Comparison of ENCODE assay signal across 22 cellular contexts in the genomic region with DNA sequence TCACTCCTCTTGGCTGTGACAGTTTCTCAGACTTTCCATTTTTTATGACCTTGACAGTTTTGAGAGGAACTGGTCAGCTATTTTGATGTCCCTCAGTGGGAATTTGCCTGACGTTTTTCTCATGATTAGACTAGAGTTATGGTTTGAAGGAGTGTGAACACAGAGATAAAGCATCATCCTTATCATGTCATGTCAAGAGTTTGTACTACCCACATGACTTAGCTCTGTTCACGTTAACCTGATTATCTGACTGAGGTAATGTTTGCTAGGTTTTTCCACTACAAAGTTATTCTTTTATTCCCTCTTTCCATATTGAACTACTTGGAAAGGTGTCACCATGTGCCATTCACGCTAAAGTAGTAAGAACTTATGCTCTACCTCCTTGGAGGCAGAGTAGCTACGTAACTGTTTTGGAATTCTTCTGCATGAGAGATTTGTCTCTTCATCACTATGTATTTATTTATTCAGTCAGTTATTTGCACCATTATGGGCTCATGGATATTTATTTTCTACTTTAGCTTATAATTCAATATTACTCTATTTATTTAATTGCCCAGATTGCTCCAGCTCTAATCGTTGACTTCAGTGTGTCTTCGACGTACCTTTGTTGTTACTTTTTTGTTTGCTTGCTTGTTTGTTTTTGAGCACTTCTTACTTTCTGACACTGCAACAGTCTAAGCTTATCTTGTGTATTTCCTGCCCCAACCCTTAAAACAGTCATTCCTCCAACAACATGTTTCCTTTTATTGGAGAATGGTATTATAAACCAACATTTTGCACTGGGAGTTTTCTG. TPM values are rescaled to one million over a fixed set of nuclear protein-coding genes. Genes with fewer than 3 reads are reported as not detected.
"Had no signal": no experiment of that assay in that cellular context is flagged by ENCODE, and none has a peak within 500 bp of the region (broad histone marks: within the 10 kb centered on the region; RNA-seq: fewer than 3 reads in every experiment).

No MANE protein-coding gene starts in this region.

- H3K36me3 Mint-ChIP-seq: activated CD4-positive, alpha-beta memory T cell treated with anti-CD3 and anti-CD28 coated beads for 36 hours; activated naive CD8-positive, alpha-beta T cell treated with anti-CD3 and anti-CD28 coated beads, Interleukin-2, amount 10 ng/mL, durations not matched to agents 7 days and 5 days; immature natural killer cell; natural killer cell had no signal

- H3K9me3 Mint-ChIP-seq: activated B cell treated with CpG ODN at 0.5 μM for 24 hours; activated CD4-positive, alpha-beta memory T cell treated with anti-CD3 and anti-CD28 coated beads for 36 hours; activated naive CD4-positive, alpha-beta T cell treated with anti-CD3 and anti-CD28 coated beads for 36 hours; activated naive CD8-positive, alpha-beta T cell treated with anti-CD3 and anti-CD28 coated beads, Interleukin-2, amount 10 ng/mL, durations not matched to agents 7 days and 5 days; activated T-cell treated with anti-CD3 and anti-CD28 coated beads, Interleukin-2, amount 50 U/mL, for 72 hours; natural killer cell; stimulated activated naive CD8-positive, alpha-beta T cell treated with anti-CD3 and anti-CD28 coated beads, Interleukin-15, Interleukin-2, amounts not matched to agents 100 ng/mL and 50 ng/mL, for 24 hours had no signal

- FAIRE-seq: TTC549 had no signal

- H3K4me1 ChIP-seq: thyroid gland had no signal

- H3K27ac Mint-ChIP-seq: activated B cell treated with CpG ODN at 0.5 μM for 24 hours; activated CD4-positive, alpha-beta memory T cell treated with anti-CD3 and anti-CD28 coated beads for 36 hours; activated naive CD4-positive, alpha-beta T cell treated with anti-CD3 and anti-CD28 coated beads for 36 hours; activated naive CD8-positive, alpha-beta T cell treated with anti-CD3 and anti-CD28 coated beads, Interleukin-2, amount 10 ng/mL, durations not matched to agents 7 days and 5 days; activated T-cell treated with anti-CD3 and anti-CD28 coated beads, Interleukin-2, amount 50 U/mL, for 72 hours; immature natural killer cell; natural killer cell; progenitor cell of endocrine pancreas; stimulated activated naive CD8-positive, alpha-beta T cell treated with anti-CD3 and anti-CD28 coated beads, Interleukin-15, Interleukin-2, amounts not matched to agents 100 ng/mL and 50 ng/mL, for 24 hours had no signal

- H3K4me3 ChIP-seq: hepatocyte, thyroid gland had no signal

- H3K36me3 ChIP-seq: thyroid gland had no signal

- H3K9me3 ChIP-seq: thyroid gland had no signal

- H3K27me3 ChIP-seq: hepatocyte, thyroid gland had no signal

- H3K4me3 Mint-ChIP-seq: activated B cell treated with CpG ODN at 0.5 μM for 24 hours; activated CD4-positive, alpha-beta memory T cell treated with anti-CD3 and anti-CD28 coated beads for 36 hours; activated naive CD4-positive, alpha-beta T cell treated with anti-CD3 and anti-CD28 coated beads for 36 hours; activated naive CD8-positive, alpha-beta T cell treated with anti-CD3 and anti-CD28 coated beads, Interleukin-2, amount 10 ng/mL, durations not matched to agents 7 days and 5 days; activated T-cell treated with anti-CD3 and anti-CD28 coated beads, Interleukin-2, amount 50 U/mL, for 72 hours; immature natural killer cell; natural killer cell; stimulated activated naive CD8-positive, alpha-beta T cell treated with anti-CD3 and anti-CD28 coated beads, Interleukin-15, Interleukin-2, amounts not matched to agents 100 ng/mL and 50 ng/mL, for 24 hours had no signal

- H3K27ac ChIP-seq: hepatocyte, thyroid gland had no signal

- H3K27me3 Mint-ChIP-seq: progenitor cell of endocrine pancreas had no signal

- DNase-seq: activated B cell treated with CpG ODN at 0.5 μM for 24 hours; activated CD4-positive, alpha-beta memory T cell treated with anti-CD3 and anti-CD28 coated beads for 36 hours; activated CD4-positive, alpha-beta T cell treated with anti-CD3 and anti-CD28 coated beads for 48 hours; activated effector memory CD4-positive, alpha-beta T cell treated with Interleukin-2 at 50 U/mL for 16 hours; activated naive CD4-positive, alpha-beta T cell treated with anti-CD3 and anti-CD28 coated beads for 36 hours; activated naive CD8-positive, alpha-beta T cell treated with anti-CD3 and anti-CD28 coated beads, Interleukin-2, amount 10 ng/mL, durations not matched to agents 7 days and 5 days; activated T-cell treated with anti-CD3 and anti-CD28 coated beads, Interleukin-2, amount 50 U/mL, for 72 hours; amygdala; foreskin fibroblast; immature natural killer cell; midbrain; natural killer cell; retina; stimulated activated CD4-positive, alpha-beta T cell treated with anti-CD3 and anti-CD28 coated beads, Interleukin-12 subunit alpha, Interleukin-12 subunit beta, amount 100 ng/mL, for 4 hours; stimulated activated CD4-positive, alpha-beta T cell treated with anti-CD3 and anti-CD28 coated beads, Interleukin-4, amount 100 ng/mL, for 4 hours; substantia nigra; thyroid gland had no signal

- H3K4me1 Mint-ChIP-seq: activated B cell treated with CpG ODN at 0.5 μM for 24 hours, immature natural killer cell, natural killer cell had no signal

RNA-seq across cellular contexts. Expression of gene CPED1, which starts 50.4 kb away (rescaled TPM):
- total RNA-seq: activated CD4-positive, alpha-beta memory T cell treated with anti-CD3 and anti-CD28 coated beads for 36 hours; activated naive CD4-positive, alpha-beta T cell treated with anti-CD3 and anti-CD28 coated beads for 36 hours; activated naive CD8-positive, alpha-beta T cell treated with anti-CD3 and anti-CD28 coated beads, Interleukin-2, amount 10 ng/mL, durations not matched to agents 7 days and 5 days; activated T-cell treated with anti-CD3 and anti-CD28 coated beads, Interleukin-2, amount 50 U/mL, for 72 hours; T-helper 2 cell treated with Interferon-gamma antibody and Interleukin-4, amounts not matched to agents 100 ng/mL and 5 ng/mL, for 36 hours had no signal
